Comparison of ENCODE assay signal across 24 cellular contexts in the genomic region with DNA sequence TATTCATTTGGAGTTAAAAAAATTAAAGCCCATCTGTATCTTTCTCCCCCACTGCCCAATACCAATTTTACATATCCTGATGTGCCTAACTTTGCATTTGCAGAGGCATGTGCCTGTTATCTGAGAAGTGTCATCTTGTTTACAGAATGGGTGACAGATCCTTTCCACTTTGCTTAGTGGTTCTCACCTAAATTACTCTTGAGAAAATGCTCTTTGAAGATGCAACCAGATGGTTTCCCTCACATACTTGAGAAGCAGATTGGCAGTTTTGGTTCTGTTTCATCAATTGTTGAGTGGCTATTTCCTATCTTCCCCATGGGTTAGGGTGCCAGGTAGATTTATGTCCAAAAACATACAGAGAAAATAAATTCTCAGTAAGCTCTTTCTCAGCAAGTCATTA.
"Had no signal": no experiment of that assay in that cellular context is flagged by ENCODE, and none has a peak within 500 bp of the region (broad histone marks: within the 10 kb centered on the region; RNA-seq: fewer than 3 reads in every experiment).

No MANE protein-coding gene starts in this region.

- H3K4me1 ChIP-seq: Peyer's patch, SJCRH30 had no signal

- H3K36me3 ChIP-seq: brain microvascular endothelial cell, cardiac muscle cell, Peyer's patch, SJCRH30, WERI-Rb-1 had no signal

- H3K4me1 Mint-ChIP-seq: activated naive CD4-positive, alpha-beta T cell treated with anti-CD3 and anti-CD28 coated beads, Interleukin-2, amount 10 ng/mL, durations not matched to agents 7 days and 5 days; activated naive CD8-positive, alpha-beta T cell treated with anti-CD3 and anti-CD28 coated beads for 36 hours had no signal

- H3K27ac ChIP-seq: brain microvascular endothelial cell, cardiac muscle cell, Peyer's patch, RWPE1, SJCRH30, WERI-Rb-1 had no signal

- DNase-seq: activated CD4-positive, alpha-beta T cell treated with anti-CD3 and anti-CD28 coated beads for 4 hours; activated CD8-positive, alpha-beta memory T cell treated with anti-CD3 and anti-CD28 coated beads, Interleukin-2, amount 50 U/mL, for 4 hours; activated CD8-positive, alpha-beta T cell treated with anti-CD3 and anti-CD28 coated beads for 36 hours; activated gamma-delta T cell treated with Interleukin-2 at 50 U/mL for 16 hours; activated naive CD4-positive, alpha-beta T cell treated with anti-CD3 and anti-CD28 coated beads, Interleukin-2, amount 10 ng/mL, durations not matched to agents 7 days and 5 days; activated naive CD8-positive, alpha-beta T cell treated with anti-CD3 and anti-CD28 coated beads for 36 hours; activated T-cell treated with anti-CD3 and anti-CD28 coated beads, Interleukin-2, amount 50 U/mL, for 72 hours; brain microvascular endothelial cell; Kasumi-1; NCI-H1048; NCI-H1694; NCI-H2081; NCI-H2171; NCI-H2227 treated with DMSO at 0.1 percent for 48 hours; NCI-H446 treated with DMSO at 0.1 percent for 48 hours; Peyer's patch; Right ventricle myocardium superior; SJCRH30; SK-N-SH; T-helper 1 cell; WERI-Rb-1 had no signal

- H3K27ac Mint-ChIP-seq: activated CD8-positive, alpha-beta T cell treated with anti-CD3 and anti-CD28 coated beads for 36 hours; activated naive CD4-positive, alpha-beta T cell treated with anti-CD3 and anti-CD28 coated beads, Interleukin-2, amount 10 ng/mL, durations not matched to agents 7 days and 5 days; activated naive CD8-positive, alpha-beta T cell treated with anti-CD3 and anti-CD28 coated beads for 36 hours; activated T-cell treated with anti-CD3 and anti-CD28 coated beads, Interleukin-2, amount 50 U/mL, for 72 hours; activated T-helper 2 cell treated with anti-CD3 and anti-CD28 coated beads, Interferon-gamma antibody, Interleukin-2, Interleukin-4, amounts not matched to agents 10 μg/mL and 5 μg/mL and 100 μg/mL, durations not matched to agents 14 hours and 24 hours and 36 hours had no signal

- H3K27me3 ChIP-seq: brain microvascular endothelial cell, cardiac muscle cell, Peyer's patch, SJCRH30 had no signal

- H3K4me3 ChIP-seq: cardiac muscle cell, Peyer's patch, SJCRH30 had no signal

- H3K9ac ChIP-seq: SK-N-SH had no signal

- H3K36me3 Mint-ChIP-seq: activated naive CD4-positive, alpha-beta T cell treated with anti-CD3 and anti-CD28 coated beads, Interleukin-2, amount 10 ng/mL, durations not matched to agents 7 days and 5 days; activated naive CD8-positive, alpha-beta T cell treated with anti-CD3 and anti-CD28 coated beads for 36 hours had no signal

- H3K4me3 Mint-ChIP-seq: activated CD8-positive, alpha-beta T cell treated with anti-CD3 and anti-CD28 coated beads for 36 hours; activated naive CD4-positive, alpha-beta T cell treated with anti-CD3 and anti-CD28 coated beads, Interleukin-2, amount 10 ng/mL, durations not matched to agents 7 days and 5 days; activated naive CD8-positive, alpha-beta T cell treated with anti-CD3 and anti-CD28 coated beads for 36 hours; activated T-cell treated with anti-CD3 and anti-CD28 coated beads, Interleukin-2, amount 50 U/mL, for 72 hours had no signal

- H3K27me3 Mint-ChIP-seq: activated CD8-positive, alpha-beta T cell treated with anti-CD3 and anti-CD28 coated beads for 36 hours; activated naive CD4-positive, alpha-beta T cell treated with anti-CD3 and anti-CD28 coated beads, Interleukin-2, amount 10 ng/mL, durations not matched to agents 7 days and 5 days; activated naive CD8-positive, alpha-beta T cell treated with anti-CD3 and anti-CD28 coated beads for 36 hours had no signal

- H3K4me2 ChIP-seq: SK-N-SH had no signal

- H3K9me3 ChIP-seq: Peyer's patch, SJCRH30, SK-N-SH had no signal
